9 cellular contexts compared by ENCODE assay signal in the genomic region with DNA sequence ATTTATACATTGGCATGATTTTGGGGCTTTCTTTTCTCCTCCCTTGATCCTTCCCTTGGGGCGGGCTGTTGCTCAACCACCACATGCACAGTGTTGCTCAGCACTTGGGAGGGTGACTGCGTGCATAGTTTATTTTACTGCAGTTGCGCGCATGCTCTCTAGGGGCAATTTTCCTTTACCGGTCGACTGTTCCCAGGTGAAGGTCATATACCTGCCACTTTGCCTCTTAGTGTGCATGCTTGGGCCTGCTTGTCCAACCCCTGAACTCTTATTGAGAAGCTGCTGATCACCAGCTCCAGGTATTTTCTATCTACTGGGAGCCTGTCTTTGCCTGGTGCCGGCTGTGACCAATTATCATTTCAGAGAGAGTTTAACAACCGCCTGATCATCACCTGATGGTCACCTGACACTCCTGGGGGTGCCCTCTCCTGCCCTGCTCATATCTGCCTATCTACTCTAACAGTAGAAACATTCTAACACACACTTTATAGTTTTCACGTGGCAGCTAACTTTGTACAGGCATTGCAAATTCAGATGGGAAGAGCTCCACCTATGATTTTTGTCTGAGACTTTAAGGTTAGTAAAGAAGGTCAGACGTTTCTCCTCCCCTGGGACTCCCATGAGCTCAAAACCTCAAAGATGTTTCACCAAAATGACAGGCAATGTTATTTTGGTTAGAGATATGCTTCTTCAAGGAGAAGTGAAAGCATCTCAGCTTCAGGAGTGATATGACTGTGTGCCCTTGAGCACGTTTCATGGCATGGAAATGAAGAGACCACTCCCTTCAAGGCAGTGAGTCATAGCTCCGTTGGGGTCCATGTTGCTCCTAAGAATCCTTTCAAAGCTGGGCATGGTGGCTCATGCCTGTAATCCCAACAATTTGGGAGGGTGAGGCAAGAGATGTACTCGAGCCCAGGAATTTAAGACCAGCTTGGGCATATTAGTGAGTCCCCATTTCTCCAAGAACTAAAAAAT.
DNase-seq lines count a peak whose midpoint lies in the region; ATAC-seq and TF ChIP-seq lines count a peak whose summit lies in the region.
"Had no signal": no experiment of that assay in that cellular context is flagged by ENCODE, and none has a peak within 500 bp of the region (broad histone marks: within the 10 kb centered on the region; RNA-seq: fewer than 3 reads in every experiment).

No MANE protein-coding gene starts in this region.

- H3K27me3 Mint-ChIP-seq in activated T-helper 1 cell treated with anti-CD3 and anti-CD28 coated beads, Interleukin-12 subunit alpha, Interleukin-12 subunit beta, Interleukin-2, Interleukin-4 antibody, amounts not matched to agents 30 ng/mL and 10 ng/mL and 1 ng/mL, durations not matched to agents 14 hours and 24 hours and 36 hours (ENCODE audit: insufficient read depth) = no peaks in the 10 kb centered on the region

- peak; percentile 32 for TF ChIP-seq POLR2A in GM18505 (IDR thresholded peaks at IDR 0.05; ENCODE audit: borderline replicate concordance, extremely low read depth, insufficient read depth, insufficient read length)

- H3K4me1 Mint-ChIP-seq in activated T-helper 1 cell treated with anti-CD3 and anti-CD28 coated beads, Interleukin-12 subunit alpha, Interleukin-12 subunit beta, Interleukin-2, Interleukin-4 antibody, amounts not matched to agents 30 ng/mL and 10 ng/mL and 1 ng/mL, durations not matched to agents 14 hours and 24 hours and 36 hours (ENCODE audit: low read depth) = peaks cover 42% of the 10 kb centered on the region

- H3K4me3 Mint-ChIP-seq in activated T-helper 1 cell treated with anti-CD3 and anti-CD28 coated beads, Interleukin-12 subunit alpha, Interleukin-12 subunit beta, Interleukin-2, Interleukin-4 antibody, amounts not matched to agents 30 ng/mL and 10 ng/mL and 1 ng/mL, durations not matched to agents 14 hours and 24 hours and 36 hours = peak overlapping the region; percentile 50
- H3K4me3 Mint-ChIP-seq: T-cell had no signal

- ATAC-seq in GM18505 (IDR thresholded peaks at IDR 0.05; ENCODE audit: unreplicated experiment) = peak; percentile 79
- ATAC-seq in GM21423 (IDR thresholded peaks at IDR 0.05; ENCODE audit: unreplicated experiment) = peak; percentile 89
- ATAC-seq in HG03558 (IDR thresholded peaks at IDR 0.05; ENCODE audit: extremely low read depth, unreplicated experiment) = peak; percentile 93
- ATAC-seq: T-cell had no signal

- no peaks in the 10 kb centered on the region for H3K9me3 Mint-ChIP-seq in activated T-helper 1 cell treated with anti-CD3 and anti-CD28 coated beads, Interleukin-12 subunit alpha, Interleukin-12 subunit beta, Interleukin-2, Interleukin-4 antibody, amounts not matched to agents 30 ng/mL and 10 ng/mL and 1 ng/mL, durations not matched to agents 14 hours and 24 hours and 36 hours
- H3K9me3 Mint-ChIP-seq: T-cell had no signal

- peak overlapping the region; percentile 87 for H3K27ac Mint-ChIP-seq in activated T-helper 1 cell treated with anti-CD3 and anti-CD28 coated beads, Interleukin-12 subunit alpha, Interleukin-12 subunit beta, Interleukin-2, Interleukin-4 antibody, amounts not matched to agents 30 ng/mL and 10 ng/mL and 1 ng/mL, durations not matched to agents 14 hours and 24 hours and 36 hours
- H3K27ac Mint-ChIP-seq: T-cell had no signal

- intact Hi-C loops in activated T-helper 1 cell treated with anti-CD3 and anti-CD28 coated beads, Interleukin-12 subunit alpha, Interleukin-12 subunit beta, Interleukin-2, Interleukin-4 antibody, amounts not matched to agents 30 ng/mL and 10 ng/mL and 1 ng/mL, durations not matched to agents 14 hours and 24 hours and 36 hours (cut with micrococcal nuclease) = loop anchor here (1.0 to 2.0 kb wide), 6 partner anchors 13 to 227 kb away; partner anchors contain the start of gene MYLIP

- H3K36me3 Mint-ChIP-seq in activated T-helper 1 cell treated with anti-CD3 and anti-CD28 coated beads, Interleukin-12 subunit alpha, Interleukin-12 subunit beta, Interleukin-2, Interleukin-4 antibody, amounts not matched to agents 30 ng/mL and 10 ng/mL and 1 ng/mL, durations not matched to agents 14 hours and 24 hours and 36 hours (ENCODE audit: low read depth) = peaks cover 5% of the 10 kb centered on the region
- H3K36me3 Mint-ChIP-seq: T-cell had no signal

- peak; percentile 44 for DNase-seq in activated T-helper 1 cell treated with anti-CD3 and anti-CD28 coated beads, Interleukin-12 subunit alpha, Interleukin-12 subunit beta, Interleukin-2, Interleukin-4 antibody, amounts not matched to agents 30 ng/mL and 10 ng/mL and 1 ng/mL, durations not matched to agents 14 hours and 24 hours and 36 hours (ENCODE audit: low spot score)
- DNase-seq in ureter (ENCODE audit: low spot score) (peak; percentile 55), NCI-H1048 (lab: John Stamatoyannopoulos, UW) (no peak), kidney glomerular epithelial cell (lab: John Stamatoyannopoulos, UW) (no peak), COLO829 (ENCODE audit: low spot score) (no peak)

Comparison
In these comparisons a context has a peak if more than half of its experiments do, and no peak if none do; other contexts are left out.
1. DNase-seq: peak in activated T-helper 1 cell treated with anti-CD3 and anti-CD28 coated beads, Interleukin-12 subunit alpha, Interleukin-12 subunit beta, Interleukin-2, Interleukin-4 antibody, amounts not matched to agents 30 ng/mL and 10 ng/mL and 1 ng/mL, durations not matched to agents 14 hours and 24 hours and 36 hours (single experiment) and ureter (single experiment); none in NCI-H1048 (single experiment), kidney glomerular epithelial cell (single experiment) and COLO829 (single experiment).
2. Peak in every context shown above with its lines, with median percentiles within 50 percentile points of each other: ATAC-seq.